ENCODE assay signal across 10 cellular contexts in the genomic region with DNA sequence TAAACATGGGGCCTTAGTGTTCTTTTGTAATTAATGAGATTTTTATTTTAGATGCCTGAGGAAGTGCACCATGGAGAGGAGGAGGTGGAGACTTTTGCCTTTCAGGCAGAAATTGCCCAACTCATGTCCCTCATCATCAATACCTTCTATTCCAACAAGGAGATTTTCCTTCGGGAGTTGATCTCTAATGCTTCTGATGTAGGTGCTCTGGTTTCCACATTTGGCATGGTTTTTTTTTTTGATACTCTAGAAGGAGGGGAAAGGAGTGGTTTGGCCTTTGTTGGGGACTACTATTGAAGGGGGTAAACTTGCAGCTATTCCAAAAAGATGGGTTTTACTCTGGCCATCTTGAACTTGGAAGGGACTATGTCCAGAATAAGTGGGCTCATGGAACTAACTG. TPM values are rescaled to one million over a fixed set of nuclear protein-coding genes. Genes with fewer than 3 reads are reported as not detected.
DNase-seq lines count a peak whose midpoint lies in the region; ATAC-seq and TF ChIP-seq lines count a peak whose summit lies in the region.
"Had no signal": no experiment of that assay in that cellular context is flagged by ENCODE, and none has a peak within 500 bp of the region (broad histone marks: within the 10 kb centered on the region; RNA-seq: fewer than 3 reads in every experiment).

No MANE protein-coding gene starts in this region.

- H3K4me3 ChIP-seq in BE2C (ENCODE audit: low read depth, low read length) (peak overlapping the region; percentile 94), MG63 (peak overlapping the region; percentile 100)

- intact Hi-C loops in dendritic cell treated with granulocyte-macrophage colony-stimulating factor and Interleukin-4, amounts not matched to agents 40 ng/mL and 50 ng/mL, for 4 days (cut with micrococcal nuclease), result no loop called here

- H3K27ac Mint-ChIP-seq in dendritic cell treated with granulocyte-macrophage colony-stimulating factor and Interleukin-4, amounts not matched to agents 40 ng/mL and 50 ng/mL, for 4 days, result peak overlapping the region; percentile 92
- H3K27ac Mint-ChIP-seq in natural killer cell treated with Interleukin-12 subunit alpha and Interleukin-12 subunit beta and Interleukin-15 and Interleukin-18, amount 100 ng/mL, for 72 hours, result peak overlapping the region; percentile 98

- H3K4me3 Mint-ChIP-seq in dendritic cell treated with granulocyte-macrophage colony-stimulating factor and Interleukin-4, amounts not matched to agents 40 ng/mL and 50 ng/mL, for 4 days, result peak overlapping the region; percentile 97
- peak overlapping the region; percentile 94 for H3K4me3 Mint-ChIP-seq in natural killer cell treated with Interleukin-12 subunit alpha and Interleukin-12 subunit beta and Interleukin-15 and Interleukin-18, amount 100 ng/mL, for 72 hours

- H3K4me1 ChIP-seq in BE2C, result peaks cover 8% of the 10 kb centered on the region

- peaks cover 75% of the 10 kb centered on the region for H3K36me3 Mint-ChIP-seq in dendritic cell treated with granulocyte-macrophage colony-stimulating factor and Interleukin-4, amounts not matched to agents 40 ng/mL and 50 ng/mL, for 4 days (ENCODE audit: low read depth)
- H3K36me3 Mint-ChIP-seq in natural killer cell treated with Interleukin-12 subunit alpha and Interleukin-12 subunit beta and Interleukin-15 and Interleukin-18, amount 100 ng/mL, for 72 hours, result peaks cover 63% of the 10 kb centered on the region

- ATAC-seq in natural killer cell treated with Interleukin-12 subunit alpha and Interleukin-12 subunit beta and Interleukin-15 and Interleukin-18, amount 100 ng/mL, for 72 hours, result no peak
- no peak for ATAC-seq in GM18858 (IDR thresholded peaks at IDR 0.05; ENCODE audit: unreplicated experiment)

- no peaks in the 10 kb centered on the region for H3K9me3 ChIP-seq in BE2C
- no peaks in the 10 kb centered on the region for H3K9me3 ChIP-seq in MG63

- H3K36me3 ChIP-seq in BE2C (peaks cover 66% of the 10 kb centered on the region), MG63 (peaks cover 67% of the 10 kb centered on the region)

- no peaks in the 10 kb centered on the region for H3K9me3 Mint-ChIP-seq in dendritic cell treated with granulocyte-macrophage colony-stimulating factor and Interleukin-4, amounts not matched to agents 40 ng/mL and 50 ng/mL, for 4 days
- H3K9me3 Mint-ChIP-seq in natural killer cell treated with Interleukin-12 subunit alpha and Interleukin-12 subunit beta and Interleukin-15 and Interleukin-18, amount 100 ng/mL, for 72 hours, result no peaks in the 10 kb centered on the region

- no peak for TF ChIP-seq CTCF in BE2C (IDR thresholded peaks at IDR 0.05; ENCODE audit: low read depth, low read length)

- H3K27me3 ChIP-seq in BE2C (no peaks in the 10 kb centered on the region), MG63 (no peaks in the 10 kb centered on the region)

- peaks cover 3% of the 10 kb centered on the region for H3K27me3 Mint-ChIP-seq in dendritic cell treated with granulocyte-macrophage colony-stimulating factor and Interleukin-4, amounts not matched to agents 40 ng/mL and 50 ng/mL, for 4 days
- no peaks in the 10 kb centered on the region for H3K27me3 Mint-ChIP-seq in natural killer cell treated with Interleukin-12 subunit alpha and Interleukin-12 subunit beta and Interleukin-15 and Interleukin-18, amount 100 ng/mL, for 72 hours

- DNase-seq in BE2C, result no peak
- no peak for DNase-seq in MG63
- DNase-seq in natural killer cell treated with Interleukin-12 subunit alpha and Interleukin-12 subunit beta and Interleukin-15 and Interleukin-18, amount 100 ng/mL, for 72 hours (ENCODE audit: low spot score), result no peak
- no peak for DNase-seq in kidney tubule cell (ENCODE audit: low spot score)
- no peak for DNase-seq in stimulated activated CD8-positive, alpha-beta memory T cell treated with anti-CD3 and anti-CD28 coated beads, Interleukin-4, amount 100 ng/mL, for 48 hours
- no peak for DNase-seq in activated gamma-delta T cell treated with Interleukin-2 at 50 U/mL for 16 hours
- DNase-seq: Kasumi-1 had no signal

- peaks cover 65% of the 10 kb centered on the region for H3K4me1 Mint-ChIP-seq in dendritic cell treated with granulocyte-macrophage colony-stimulating factor and Interleukin-4, amounts not matched to agents 40 ng/mL and 50 ng/mL, for 4 days (ENCODE audit: low read depth)
- peaks cover 56 to 65% of the 10 kb centered on the region in 2 donors for H3K4me1 Mint-ChIP-seq in natural killer cell treated with Interleukin-12 subunit alpha and Interleukin-12 subunit beta and Interleukin-15 and Interleukin-18, amount 100 ng/mL, for 72 hours (ENCODE audit: low read depth in 2 of 2)

RNA-seq across cellular contexts. Expression of a gene that starts 1.7 kb away (rescaled TPM):
- polyA plus RNA-seq in BE2C (2012; ENCODE audit: insufficient read depth, insufficient read length, low read depth), result 666 TPM
- total RNA-seq in MG63 (2014; rRNA removed; shearing (Covaris generic); ENCODE audit: low replicate concordance), result 5,432 and 5,573 TPM in 2 replicates
- total RNA-seq in natural killer cell treated with Interleukin-12 subunit alpha and Interleukin-12 subunit beta and Interleukin-15 and Interleukin-18, amount 100 ng/mL, for 72 hours, result 1,000 to 10,000 TPM; 1,035 to 1,696 TPM

RNA-seq across cellular contexts. Expression of a gene that starts 8.7 kb away (rescaled TPM):
- 111 TPM for polyA plus RNA-seq in BE2C (2012; ENCODE audit: insufficient read depth, insufficient read length, low read depth)
- 386 and 631 TPM in 2 replicates for total RNA-seq in MG63 (2014; rRNA removed; shearing (Covaris generic); ENCODE audit: low replicate concordance)
- total RNA-seq in natural killer cell treated with Interleukin-12 subunit alpha and Interleukin-12 subunit beta and Interleukin-15 and Interleukin-18, amount 100 ng/mL, for 72 hours, result 10 to 100 TPM; 34.6 to 39.4 TPM

RNA-seq across cellular contexts. Expression of a gene that starts 16.8 kb away (rescaled TPM):
- polyA plus RNA-seq in BE2C (2012; ENCODE audit: insufficient read depth, insufficient read length, low read depth), result 26.2 TPM
- 24.4 and 35.2 TPM in 2 replicates for total RNA-seq in MG63 (2014; rRNA removed; shearing (Covaris generic); ENCODE audit: low replicate concordance)
- 10 to 100 TPM; 24.1 to 26.1 TPM for total RNA-seq in natural killer cell treated with Interleukin-12 subunit alpha and Interleukin-12 subunit beta and Interleukin-15 and Interleukin-18, amount 100 ng/mL, for 72 hours

RNA-seq across cellular contexts. Expression of a gene that starts 21.7 kb away (rescaled TPM):
- 8.0 TPM for polyA plus RNA-seq in BE2C (2012; ENCODE audit: insufficient read depth, insufficient read length, low read depth)
- total RNA-seq in MG63 (2014; rRNA removed; shearing (Covaris generic); ENCODE audit: low replicate concordance), result 0.20 TPM in 1 of 2 replicates, not detected in the other
- total RNA-seq in natural killer cell treated with Interleukin-12 subunit alpha and Interleukin-12 subunit beta and Interleukin-15 and Interleukin-18, amount 100 ng/mL, for 72 hours, result not detected
- total RNA-seq: dermis microvascular lymphatic vessel endothelial cell had no signal

RNA-seq across cellular contexts. Expression of a gene that starts 25.2 kb away (rescaled TPM):
- 184 TPM for polyA plus RNA-seq in BE2C (2012; ENCODE audit: insufficient read depth, insufficient read length, low read depth)
- 118 and 130 TPM in 2 replicates for total RNA-seq in MG63 (2014; rRNA removed; shearing (Covaris generic); ENCODE audit: low replicate concordance)
- 10 to 100 TPM; 25.1 to 95.6 TPM for total RNA-seq in natural killer cell treated with Interleukin-12 subunit alpha and Interleukin-12 subunit beta and Interleukin-15 and Interleukin-18, amount 100 ng/mL, for 72 hours
